10 cellular contexts compared by ENCODE assay signal in genomic region chrX:13752646-13753045, GRCh38. TPM values are rescaled to one million over a fixed set of nuclear protein-coding genes. Genes with fewer than 3 reads are reported as not detected.
A peak's percentile ranks its signal among the peaks of the same experiment; 100 is the strongest.
DNase-seq lines count a peak whose midpoint lies in the region; ATAC-seq, FAIRE-seq and TF ChIP-seq lines count a peak whose summit lies in the region.
"Had no signal": no experiment of that assay in that cellular context is flagged by ENCODE, and none has a peak within 500 bp of the region (broad histone marks: within the 10 kb centered on the region; RNA-seq: fewer than 3 reads in every experiment).

No MANE protein-coding gene starts in this region.

- intact Hi-C loops in MCF 10A (cut with micrococcal nuclease), result loop anchor here (5.0 kb wide), 1 partner anchor 185 kb away; no protein-coding TSS in a partner anchor
- intact Hi-C loops in mammary epithelial cell (cut with micrococcal nuclease), result no loop called here
- intact Hi-C loops in PC-3 (cut with micrococcal nuclease), result loop anchor here (10.0 kb wide), 1 partner anchor 182 kb away; no protein-coding TSS in a partner anchor

- dilution Hi-C loops in mammary epithelial cell (cut with HindIII; ENCODE audit: low sequenced_read_pairs), result no loop called here

- H3K79me2 ChIP-seq in mammary epithelial cell (ENCODE audit: insufficient read depth, low read length) (peaks cover 3% of the 10 kb centered on the region), PC-3 (ENCODE audit: low read length) (peaks cover 7% of the 10 kb centered on the region; the same call in 1 of the 2 replicates)

- POLR2A ChIA-PET in MCF 10A (lab: Yijun Ruan, JAX) (interaction anchor here (0.6 to 4.4 kb wide), 4 partner anchors 17 to 277 kb away, joined by 3 to 39 read pairs (median 8); partner anchors contain the start of genes GEMIN8, OFD1, RAB9A and TRAPPC2), PC-3 (lab: Charles Lee; ENCODE audit: unreplicated experiment) (no interaction called here)

- WGBS in mammary epithelial cell (ENCODE audit: low coverage, missing lambda C conversion rate), result 88% methylated on average over 3 of the region's 3 CpGs

- H3K27ac Mint-ChIP-seq in MCF 10A (ENCODE audit: low read depth, unreplicated experiment) (peak overlapping the region; percentile 1), type B pancreatic cell (no peak overlapping the region)
- H3K27ac Mint-ChIP-seq in stimulated activated naive B cell treated with anti-CD40 and anti-IgM and Interleukin-4, amounts not matched to agents 10 μg/mL and 1 μg/mL and 100 μg/mL, for 72 hours, result peak overlapping the region; percentile 20

- no peak for FAIRE-seq in urothelium cell line (lab: Jason Lieb, UNC)
- FAIRE-seq: RCC 7860 had no signal

- H3K27me3 Mint-ChIP-seq in MCF 10A (ENCODE audit: insufficient read depth, unreplicated experiment) (no peaks in the 10 kb centered on the region), type B pancreatic cell (no peaks in the 10 kb centered on the region)
- no peaks in the 10 kb centered on the region for H3K27me3 Mint-ChIP-seq in stimulated activated naive B cell treated with anti-CD40 and anti-IgM and Interleukin-4, amounts not matched to agents 10 μg/mL and 1 μg/mL and 100 μg/mL, for 72 hours

- H3K9me3 ChIP-seq in mammary epithelial cell (replicated peaks; ENCODE audit: insufficient read depth, low read length) (no peaks in the 10 kb centered on the region), PC-3 (ENCODE audit: low read length) (no peaks in the 10 kb centered on the region)

- H3K36me3 Mint-ChIP-seq in MCF 10A (ENCODE audit: insufficient read depth, unreplicated experiment) (peaks cover 67% of the 10 kb centered on the region), type B pancreatic cell (peaks cover 6% of the 10 kb centered on the region)
- H3K36me3 Mint-ChIP-seq in stimulated activated naive B cell treated with anti-CD40 and anti-IgM and Interleukin-4, amounts not matched to agents 10 μg/mL and 1 μg/mL and 100 μg/mL, for 72 hours, result peaks cover 11 to 34% of the 10 kb centered on the region in 2 donors

- H3K9me3 Mint-ChIP-seq in MCF 10A (ENCODE audit: unreplicated experiment), result no peaks in the 10 kb centered on the region
- H3K9me3 Mint-ChIP-seq in stimulated activated naive B cell treated with anti-CD40 and anti-IgM and Interleukin-4, amounts not matched to agents 10 μg/mL and 1 μg/mL and 100 μg/mL, for 72 hours, result no peaks in the 10 kb centered on the region
- H3K9me3 Mint-ChIP-seq in type B pancreatic cell, result no peaks in the 10 kb centered on the region

- CTCF ChIA-PET in MCF 10A (lab: Yijun Ruan, JAX), result interaction anchor here (0.6 to 7.6 kb wide), 12 partner anchors 12 to 279 kb away, joined by 3 to 71 read pairs (median 3); partner anchors contain the start of genes GEMIN8, OFD1 and TRAPPC2
- CTCF ChIA-PET in mammary epithelial cell (lab: Charles Lee; ENCODE audit: low non-redundant PET), result interaction anchor here (0.5 kb wide), 1 partner anchor 277 kb away, joined by 4 read pairs; the partner anchor contains the start of gene GEMIN8
- CTCF ChIA-PET in PC-3 (lab: Charles Lee), result no interaction called here

- H3K9me2 ChIP-seq in PC-3 (replicated peaks; ENCODE audit: low read length), result no peaks in the 10 kb centered on the region

- H3K4me1 Mint-ChIP-seq in MCF 10A (ENCODE audit: insufficient read depth, unreplicated experiment) (peaks cover 1% of the 10 kb centered on the region), type B pancreatic cell (ENCODE audit: unreplicated experiment) (no peaks in the 10 kb centered on the region)
- H3K4me1 Mint-ChIP-seq in stimulated activated naive B cell treated with anti-CD40 and anti-IgM and Interleukin-4, amounts not matched to agents 10 μg/mL and 1 μg/mL and 100 μg/mL, for 72 hours, result peaks cover 22 to 24% of the 10 kb centered on the region in 2 donors

- no peak for TF ChIP-seq CTCF in MCF 10A (IDR thresholded peaks at IDR 0.05; ENCODE audit: unreplicated experiment)
- TF ChIP-seq CTCF in mammary epithelial cell (conservative IDR thresholded peaks at IDR 0.05 in 1 of 2, IDR thresholded peaks at IDR 0.05 in 1 of 2; ENCODE audit: extremely low read depth in 1 of 2, insufficient read depth in 1 of 2, low read depth in 1 of 2, low read length in 2 of 2), result no peak
- no peak for TF ChIP-seq CTCF in PC-3 (conservative IDR thresholded peaks at IDR 0.05; ENCODE audit: low read depth, low read length)
- no peak for TF ChIP-seq CTCF in type B pancreatic cell (conservative IDR thresholded peaks at IDR 0.05)

- in situ Hi-C loops in mammary epithelial cell (cut with MboI; ENCODE audit: low sequenced_read_pairs in 2 of 2), result loop anchor here in 1 of 2 donors (5.0 kb wide), 1 partner anchor 280 kb away; no protein-coding TSS in a partner anchor

- H3K4me2 ChIP-seq in mammary epithelial cell (ENCODE audit: insufficient read depth, low read depth, low read length) (no peak overlapping the region), PC-3 (ENCODE audit: low read length) (peak overlapping the region; percentile 41)

- peaks cover 21% of the 10 kb centered on the region for H3K36me3 ChIP-seq in mammary epithelial cell (ENCODE audit: insufficient read depth, low read length)
- peaks cover 33% of the 10 kb centered on the region for H3K36me3 ChIP-seq in PC-3 (ENCODE audit: low read depth, low read length)

- H3K27me3 ChIP-seq in mammary epithelial cell (ENCODE audit: insufficient read depth, low read length) (no peaks in the 10 kb centered on the region), PC-3 (ENCODE audit: low read length) (no peaks in the 10 kb centered on the region)

- H3K9ac ChIP-seq in mammary epithelial cell (ENCODE audit: insufficient read depth, low read length) (no peak overlapping the region), PC-3 (ENCODE audit: low read length) (peak overlapping the region; percentile 68)

- H3K4me3 Mint-ChIP-seq in MCF 10A (ENCODE audit: unreplicated experiment), result no peak overlapping the region
- peak overlapping the region in 1 of 2 donors; percentile 5 for H3K4me3 Mint-ChIP-seq in stimulated activated naive B cell treated with anti-CD40 and anti-IgM and Interleukin-4, amounts not matched to agents 10 μg/mL and 1 μg/mL and 100 μg/mL, for 72 hours
- H3K4me3 Mint-ChIP-seq in type B pancreatic cell, result no peak overlapping the region

- H3K4me3 ChIP-seq in mammary epithelial cell (replicated peaks in 1 of 3; ENCODE audit: insufficient read depth in 1 of 3, low read depth in 2 of 3, low read length in 3 of 3), result no peak overlapping the region
- no peak overlapping the region for H3K4me3 ChIP-seq in PC-3 (ENCODE audit: low read length)

- H3F3A ChIP-seq in PC-3 (ENCODE audit: low read length, unreplicated experiment), result no peaks in the 10 kb centered on the region

- BruUV-seq in MCF 10A (replicated peaks; lab: Mats Ljungman, UMichigan), result no TSS peak
- BruUV-seq in mammary epithelial cell (replicated peaks; lab: Mats Ljungman, UMichigan), result no TSS peak
- BruUV-seq in PC-3 (replicated peaks; lab: Mats Ljungman, UMichigan), result no TSS peak

- peaks cover 15% of the 10 kb centered on the region for H3K4me1 ChIP-seq in mammary epithelial cell (ENCODE audit: insufficient read depth, low read length)
- H3K4me1 ChIP-seq in PC-3 (ENCODE audit: insufficient read depth, low read length), result peaks cover 24% of the 10 kb centered on the region

- no peak for DNase-seq in MCF 10A (ENCODE audit: unreplicated experiment)
- DNase-seq in mammary epithelial cell, result no peak
- no peak for DNase-seq in PC-3
- peak; percentile 21 for DNase-seq in stimulated activated naive B cell treated with anti-CD40 and anti-IgM and Interleukin-4, amounts not matched to agents 10 μg/mL and 1 μg/mL and 100 μg/mL, for 72 hours
- no peak for DNase-seq in type B pancreatic cell (ENCODE audit: extremely low spot score, unreplicated experiment)
- DNase-seq in urothelium cell line (ENCODE audit: low spot score), result no peak
- DNase-seq: effector CD8-positive, alpha-beta T cell had no signal

- ATAC-seq in HG03066 (IDR thresholded peaks at IDR 0.05; ENCODE audit: low read depth, unreplicated experiment) (peak; percentile 63), PC-3 (no peak), HG02840 (IDR thresholded peaks at IDR 0.05; ENCODE audit: low FRiP score, unreplicated experiment) (no peak)
- peak; percentile 64 to 82 for ATAC-seq in stimulated activated naive B cell treated with anti-CD40 and anti-IgM and Interleukin-4, amounts not matched to agents 10 μg/mL and 1 μg/mL and 100 μg/mL, for 72 hours (replicated peaks)

- H4K20me1 ChIP-seq in mammary epithelial cell (ENCODE audit: insufficient read depth, low read length) (no peaks in the 10 kb centered on the region), PC-3 (ENCODE audit: low read length) (no peaks in the 10 kb centered on the region)

- H2AFZ ChIP-seq in mammary epithelial cell (ENCODE audit: low read depth, low read length) (no peak overlapping the region), PC-3 (ENCODE audit: low read length) (no peak overlapping the region)

- no peak overlapping the region for H3K27ac ChIP-seq in mammary epithelial cell (ENCODE audit: insufficient read depth, low read depth, low read length)
- peak overlapping the region; percentile 98 for H3K27ac ChIP-seq in PC-3 (ENCODE audit: low read length)

RNA-seq across cellular contexts. Expression of gene OFD1, which starts 18.1 kb away (rescaled TPM):
- total RNA-seq in MCF 10A (2022), result 44.3 and 44.8 TPM in 2 replicates
- 10 to 100 TPM; 39.3 to 42.0 TPM for total RNA-seq in mammary epithelial cell
- polyA plus RNA-seq in mammary epithelial cell, result 12.5 TPM
- polyA minus RNA-seq in mammary epithelial cell, result 3.2 TPM
- total RNA-seq in PC-3 (2014; rRNA removed), result 14.4 and 16.7 TPM in 2 replicates
- total RNA-seq in type B pancreatic cell (ENCODE audit: low replicate concordance), result 37.7 and 42.3 TPM in 2 replicates

RNA-seq across cellular contexts. Expression of gene TRAPPC2, which starts 18.2 kb away (rescaled TPM):
- total RNA-seq in MCF 10A (2022) (16.5 and 21.7 TPM in 2 replicates), mammary epithelial cell (10 to 100 TPM; 25.3 to 31.2 TPM), PC-3 (2014; rRNA removed) (7.9 and 8.6 TPM in 2 replicates), type B pancreatic cell (ENCODE audit: low replicate concordance) (15.5 and 21.5 TPM in 2 replicates)
- polyA plus RNA-seq in mammary epithelial cell, result 13.9 TPM
- polyA minus RNA-seq in mammary epithelial cell, result 20.3 TPM

Comparison
In these comparisons a context has a peak if more than half of its experiments do, and no peak if none do; other contexts are left out.
1. ATAC-seq: peak in HG03066 (single experiment) and stimulated activated naive B cell treated with anti-CD40 and anti-IgM and Interleukin-4, amounts not matched to agents 10 μg/mL and 1 μg/mL and 100 μg/mL, for 72 hours (2 of 2); none in PC-3 (single experiment) and HG02840 (single experiment).